ENCODE assay signal across 8 cellular contexts in genomic region chr10:26737730-26738129, GRCh38. TPM values are rescaled to one million over a fixed set of nuclear protein-coding genes. Genes with fewer than 3 reads are reported as not detected.
DNase-seq lines count a peak whose midpoint lies in the region; ATAC-seq, FAIRE-seq and TF ChIP-seq lines count a peak whose summit lies in the region.

No MANE protein-coding gene starts in this region.

- ATAC-seq in activated CD4-positive, CD25-positive, alpha-beta regulatory T cell treated with anti-CD3 and anti-CD28 coated beads, Interleukin-2, amount 50 U/mL, for 24 hours, result peak; percentile 80 to 82
- ATAC-seq in esophagus mucosa (peak; percentile 34), upper lobe of right lung (peak; percentile 92)

- H3K36me3 ChIP-seq in HEK293 (ENCODE audit: control insufficient read depth in 2 of 2, insufficient read depth in 1 of 2, low read length in 2 of 2) (peaks cover 33 to 95% of the 10 kb centered on the region in 2 experiments), upper lobe of right lung (peaks cover 25% of the 10 kb centered on the region)

- FAIRE-seq in D721Med (lab: Jason Lieb, UNC), result no peak

- no peak for DNase-seq in activated CD4-positive, CD25-positive, alpha-beta regulatory T cell treated with anti-CD3 and anti-CD28 coated beads, Interleukin-2, amount 50 U/mL, for 72 hours
- peak; percentile 83 for DNase-seq in MV-4-11 (lab: John Stamatoyannopoulos, UW)
- no peak for DNase-seq in upper lobe of right lung
- DNase-seq in NCI-H2171 treated with DMSO at 0.1 percent for 48 hours (lab: John Stamatoyannopoulos, UW), result no peak
- no peak for DNase-seq in D721Med (ENCODE audit: insufficient read length, low spot score)

- H3K27ac ChIP-seq in HEK293 (ENCODE audit: extremely low read depth, low read depth, low read length), result no peak overlapping the region
- H3K27ac ChIP-seq in upper lobe of right lung, result peak overlapping the region; percentile 58

- H3K9me3 ChIP-seq in HEK293 (ENCODE audit: control insufficient read depth, insufficient read depth, low read depth, low read length) (no peaks in the 10 kb centered on the region), upper lobe of right lung (no peaks in the 10 kb centered on the region)

- H3K4me3 ChIP-seq in HEK293 (ENCODE audit: low read depth, low read length), result no peak overlapping the region
- H3K4me3 ChIP-seq in upper lobe of right lung, result no peak overlapping the region

- POLR2A ChIA-PET in HEK293 (lab: Yijun Ruan, JAX), result no interaction called here

- intact Hi-C loops in upper lobe of right lung (cut with DNase I), result no loop called here

- TF ChIP-seq CTCF in HEK293 (tag by site-specific recombination; IDR thresholded peaks at IDR 0.05), result no peak
- TF ChIP-seq CTCF in upper lobe of right lung (IDR thresholded peaks at IDR 0.05), result no peak
- TF ChIP-seq CTCF in D721Med (IDR thresholded peaks at IDR 0.05; ENCODE audit: insufficient read depth, missing control alignments), result no peak

- no peaks in the 10 kb centered on the region for H3K27me3 ChIP-seq in upper lobe of right lung

- CTCF ChIA-PET in HEK293 (lab: Yijun Ruan, JAX), result no interaction called here

- H3K4me1 ChIP-seq in HEK293 (ENCODE audit: control insufficient read depth, insufficient read depth, low read length) (no peaks in the 10 kb centered on the region), upper lobe of right lung (no peaks in the 10 kb centered on the region)

TF ChIP-seq in HEK293, 187 proteins besides CTCF, POLR2A, EP300 and RAD21:
- TF ChIP-seq ZNF639 (tag by site-specific recombination; IDR thresholded peaks at IDR 0.05) (no peak), ZNF362 (tag by site-specific recombination; IDR thresholded peaks at IDR 0.05) (peak; percentile 82)
TF ChIP-seq in HEK293: peak in this region for 1.

RNA-seq across cellular contexts. Expression of gene PDSS1, which starts 40.2 kb away (rescaled TPM):
- 9.8 TPM for total RNA-seq in esophagus mucosa
- total RNA-seq in upper lobe of right lung, result 6.2 TPM

Comparison
In these comparisons a context has a peak if more than half of its experiments do, and no peak if none do; other contexts are left out.
1. ATAC-seq: peak in every context shown above with its lines; median percentile 92 in upper lobe of right lung; 81 in activated CD4-positive, CD25-positive, alpha-beta regulatory T cell treated with anti-CD3 and anti-CD28 coated beads, Interleukin-2, amount 50 U/mL, for 24 hours; 34 in esophagus mucosa.